In the genomic region with DNA sequence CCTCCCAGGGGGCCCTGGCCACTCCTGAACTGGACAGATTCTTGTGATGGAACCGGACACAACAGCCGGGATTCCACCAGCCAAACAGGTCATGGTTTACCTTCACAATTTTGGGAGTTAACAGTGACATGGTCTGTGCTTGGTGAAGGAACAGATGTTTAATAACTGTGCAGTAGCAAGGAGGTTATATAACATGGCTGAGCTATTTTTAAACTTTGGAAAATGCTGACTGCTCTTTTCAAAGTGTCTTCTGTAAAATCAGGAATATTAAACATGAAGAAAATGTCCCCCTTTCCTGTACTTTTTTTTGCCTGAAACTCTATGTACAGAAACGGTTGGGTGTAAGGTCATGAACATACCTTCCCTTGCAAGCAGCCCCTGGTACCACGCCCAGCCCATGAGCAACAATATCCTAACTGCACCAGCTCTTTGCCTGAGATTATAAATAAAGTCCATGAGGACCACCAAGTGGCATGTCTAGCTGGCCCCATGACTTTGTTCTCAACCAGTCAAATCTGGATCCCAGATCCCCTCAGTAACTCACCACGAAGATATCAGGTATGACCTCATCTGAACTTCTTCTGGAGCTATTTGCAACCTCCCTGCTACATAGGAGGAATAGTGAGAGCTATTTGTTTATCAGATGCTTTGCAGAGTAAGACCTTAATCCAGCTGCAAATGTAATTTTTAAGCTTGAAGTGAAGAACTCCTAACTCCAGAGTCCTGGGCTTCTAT, we compare ENCODE assay signal across 23 cellular contexts.
"Had no signal": no experiment of that assay in that cellular context is flagged by ENCODE, and none has a peak within 500 bp of the region (broad histone marks: within the 10 kb centered on the region; RNA-seq: fewer than 3 reads in every experiment).

No MANE protein-coding gene starts in this region.

- H3K27ac ChIP-seq: colonic mucosa, esophagus squamous epithelium, neural progenitor cell, prostate gland, right atrium auricular region, sigmoid colon, thoracic aorta, tibial nerve, upper lobe of left lung had no signal

- H3K4me1 ChIP-seq: colonic mucosa, esophagus squamous epithelium, neural progenitor cell, prostate gland, tibial nerve, upper lobe of left lung had no signal

- H2AFZ ChIP-seq: neural progenitor cell had no signal

- H3K4me3 ChIP-seq: colonic mucosa, esophagus squamous epithelium, neural progenitor cell, prostate gland, right atrium auricular region, sigmoid colon, thoracic aorta, tibial nerve, upper lobe of left lung had no signal

- ATAC-seq: effector memory CD8-positive, alpha-beta T cell; left lobe of liver; naive thymus-derived CD4-positive, alpha-beta T cell; stimulated activated memory B cell treated with anti-CD40 and anti-IgM and Interleukin-4, amounts not matched to agents 10 μg/mL and 1 μg/mL and 100 μg/mL, for 72 hours; stimulated activated naive CD8-positive, alpha-beta T cell treated with anti-CD3 and anti-CD28 coated beads, Interleukin-15, Interleukin-2, amounts not matched to agents 100 U/mL and 50 U/mL, for 24 hours had no signal

- DNase-seq: colonic mucosa; effector memory CD8-positive, alpha-beta T cell; erythroblast; esophagus squamous epithelium; foreskin melanocyte; immature natural killer cell; mesenchymal stem cell; naive thymus-derived CD4-positive, alpha-beta T cell; nucleus accumbens; sigmoid colon; stimulated activated CD4-positive, alpha-beta T cell treated with anti-CD3 and anti-CD28 coated beads, Interleukin-4, amount 100 ng/mL, for 4 hours; stimulated activated naive CD8-positive, alpha-beta T cell treated with anti-CD3 and anti-CD28 coated beads, Interleukin-15, Interleukin-2, amounts not matched to agents 100 U/mL and 50 U/mL, for 24 hours; upper lobe of left lung had no signal

- H3K9me3 ChIP-seq: colonic mucosa, esophagus squamous epithelium, prostate gland, right atrium auricular region, sigmoid colon, thoracic aorta, tibial nerve, upper lobe of left lung had no signal

- H3K4me2 ChIP-seq: neural progenitor cell had no signal

- H3K36me3 ChIP-seq: colonic mucosa, esophagus squamous epithelium, neural progenitor cell, prostate gland, right atrium auricular region, sigmoid colon, thoracic aorta, tibial nerve, upper lobe of left lung had no signal

- FAIRE-seq: endometrium, keratinocyte, urothelium cell line had no signal

- H3K9ac ChIP-seq: neural progenitor cell had no signal

- H3K27me3 ChIP-seq: colonic mucosa, esophagus squamous epithelium, neural progenitor cell, right atrium auricular region, sigmoid colon, tibial nerve, upper lobe of left lung had no signal
